ENCODE assay signal across 2 cellular contexts in genomic region chr9:121890746-121891145, GRCh38.
TF ChIP-seq lines count a peak whose summit lies in the region.

No MANE protein-coding gene starts in this region.

TF ChIP-seq in SK-N-SH treated with all-trans-retinoic acid at 6 μM for 48 hours, 23 proteins besides CTCF, POLR2A, EP300 and RAD21 (continued from another document):
- TF ChIP-seq BACH2 (CRISPR knock-in tag; IDR thresholded peaks at IDR 0.05; ENCODE audit: borderline replicate concordance) (no peak), CSRNP3 (CRISPR knock-in tag; IDR thresholded peaks at IDR 0.05) (no peak), ESRRG (CRISPR knock-in tag; IDR thresholded peaks at IDR 0.05) (no peak), RARB (CRISPR knock-in tag; IDR thresholded peaks at IDR 0.05) (no peak), PATZ1 (CRISPR knock-in tag; IDR thresholded peaks at IDR 0.05; ENCODE audit: borderline replicate concordance) (no peak)

TF ChIP-seq in WTC11, 78 proteins besides CTCF, POLR2A, EP300 and RAD21 (continued from another document):
- no peak for TF ChIP-seq ZNF532 (CRISPR knock-in tag; IDR thresholded peaks at IDR 0.05; ENCODE audit: borderline replicate concordance)
- TF ChIP-seq GRHL2 (CRISPR knock-in tag; IDR thresholded peaks at IDR 0.05; ENCODE audit: insufficient replicate concordance, severe bottlenecking) = no peak
- no peak for TF ChIP-seq ZBTB43 (CRISPR knock-in tag; IDR thresholded peaks at IDR 0.05)
- TF ChIP-seq ERG (CRISPR knock-in tag; IDR thresholded peaks at IDR 0.05) = no peak
- TF ChIP-seq OVOL2 (CRISPR knock-in tag; IDR thresholded peaks at IDR 0.05; ENCODE audit: borderline replicate concordance) = no peak
- no peak for TF ChIP-seq PREB (CRISPR knock-in tag; IDR thresholded peaks at IDR 0.05; ENCODE audit: borderline replicate concordance)
- no peak for TF ChIP-seq ZNF416 (CRISPR knock-in tag; IDR thresholded peaks at IDR 0.05)
- no peak for TF ChIP-seq TEAD1 (CRISPR knock-in tag; IDR thresholded peaks at IDR 0.05)
- TF ChIP-seq HMGA2 (CRISPR knock-in tag; IDR thresholded peaks at IDR 0.05) = no peak
- no peak for TF ChIP-seq EMX1 (CRISPR knock-in tag; IDR thresholded peaks at IDR 0.05)
- no peak for TF ChIP-seq SMAD3 (CRISPR knock-in tag; IDR thresholded peaks at IDR 0.05; ENCODE audit: borderline replicate concordance)
- no peak for TF ChIP-seq CREB1 (CRISPR knock-in tag; IDR thresholded peaks at IDR 0.05)
